ENCODE assay signal across 8 cellular contexts in genomic region chr4:184400375-184400870, GRCh38.
DNase-seq lines count a peak whose midpoint lies in the region; ATAC-seq and TF ChIP-seq lines count a peak whose summit lies in the region.

No MANE protein-coding gene starts in this region.

- H3K9me3 ChIP-seq in SK-N-SH = no peaks in the 10 kb centered on the region
- no peaks in the 10 kb centered on the region for H3K9me3 ChIP-seq in fibroblast of lung (ENCODE audit: control insufficient read depth, insufficient read depth, low read depth, low read length)

- H3K9ac ChIP-seq in SK-N-SH = no peak overlapping the region
- H3K9ac ChIP-seq in fibroblast of lung (ENCODE audit: insufficient read depth, low read length) = no peak overlapping the region

- peak; percentile 74 for DNase-seq in GM03348 (ENCODE audit: low spot score)
- DNase-seq in SK-N-SH = no peak
- DNase-seq in fibroblast of lung (ENCODE audit: low read depth in 2 of 2) = peak; percentile 90 to 97
- peak; percentile 57 for DNase-seq in pulmonary artery endothelial cell (ENCODE audit: low read depth, low spot score)
- no peak for DNase-seq in NCI-H524 (lab: John Stamatoyannopoulos, UW)
- DNase-seq in caudate nucleus (lab: John Stamatoyannopoulos, UW) = no peak
- DNase-seq in stimulated activated CD4-positive, alpha-beta T cell treated with anti-CD3 and anti-CD28 coated beads, Interleukin-4, amount 100 ng/mL, for 1 hour = no peak

- CTCF ChIA-PET in SK-N-SH (lab: Yijun Ruan, JAX) = no interaction called here

- TF ChIP-seq CTCF in SK-N-SH (IDR thresholded peaks at IDR 0.05) (peak; percentile 56), fibroblast of lung (conservative IDR thresholded peaks at IDR 0.05 in 1 of 2, IDR thresholded peaks at IDR 0.05 in 1 of 2; ENCODE audit: low read depth in 1 of 2, low read length in 2 of 2) (peak; percentile 47 to 58)

- POLR2A ChIA-PET in SK-N-SH (lab: Yijun Ruan, JAX) = no interaction called here

- no peaks in the 10 kb centered on the region for H3K79me2 ChIP-seq in SK-N-SH (ENCODE audit: insufficient read depth)
- H3K79me2 ChIP-seq in fibroblast of lung (ENCODE audit: control insufficient read depth, insufficient read depth, low read length) = no peaks in the 10 kb centered on the region

- H3K36me3 ChIP-seq in SK-N-SH (replicated peaks in 1 of 2; ENCODE audit: control insufficient read depth in 1 of 2, insufficient read depth in 2 of 2, low read length in 1 of 2) (peaks cover 22 to 47% of the 10 kb centered on the region in 2 experiments), fibroblast of lung (ENCODE audit: control insufficient read depth, insufficient read depth, low read length) (peaks cover 5% of the 10 kb centered on the region)

- TF ChIP-seq RAD21 in SK-N-SH (IDR thresholded peaks at IDR 0.05; ENCODE audit: low read length) = no peak

- peaks cover 12% of the 10 kb centered on the region for H3F3A ChIP-seq in SK-N-SH (replicated peaks; ENCODE audit: insufficient read depth)

- TF ChIP-seq EP300 in SK-N-SH (IDR thresholded peaks at IDR 0.05; ENCODE audit: borderline replicate concordance in 1 of 2, low read depth in 1 of 2, low read length in 1 of 2) = peak in 1 of 2 experiments; percentile 64; a peak in 2 of 4 replicates

- H3K27ac ChIP-seq in SK-N-SH (ENCODE audit: low read depth in 2 of 2, low read length in 1 of 2) = peak overlapping the region; percentile 64 to 86
- H3K27ac ChIP-seq in fibroblast of lung (ENCODE audit: insufficient read depth, low read length) = peak overlapping the region; percentile 55
- H3K27ac ChIP-seq in caudate nucleus (ENCODE audit: low read depth, low read length) = no peak overlapping the region

- H3K4me3 ChIP-seq in SK-N-SH (ENCODE audit: low read depth in 2 of 2, low read length in 1 of 2) = no peak overlapping the region
- H3K4me3 ChIP-seq in fibroblast of lung (replicated peaks in 1 of 4; ENCODE audit: control extremely low read depth in 1 of 4, insufficient read depth in 1 of 4, low read depth in 3 of 4, low read length in 4 of 4) = no peak overlapping the region

- H3K4me1 ChIP-seq in SK-N-SH (ENCODE audit: control insufficient read depth in 1 of 2, insufficient read depth in 2 of 2, low read depth in 1 of 2, low read length in 1 of 2) (peaks cover 8 to 16% of the 10 kb centered on the region in 2 experiments), fibroblast of lung (ENCODE audit: control insufficient read depth, extremely low read depth, insufficient read depth, low read length) (peaks cover 10% of the 10 kb centered on the region)

- H3K27me3 ChIP-seq in SK-N-SH (ENCODE audit: insufficient read depth) = no peaks in the 10 kb centered on the region
- no peaks in the 10 kb centered on the region for H3K27me3 ChIP-seq in fibroblast of lung (ENCODE audit: control insufficient read depth, insufficient read depth, low read length)

- ATAC-seq in HG02852 (IDR thresholded peaks at IDR 0.05; ENCODE audit: unreplicated experiment) = no peak

- H3K4me2 ChIP-seq in SK-N-SH (no peak overlapping the region; the same call in 1 of the 2 replicates), fibroblast of lung (ENCODE audit: extremely low read depth, insufficient read depth, low read length) (no peak overlapping the region)

- H3K9me2 ChIP-seq in SK-N-SH = no peaks in the 10 kb centered on the region

- WGBS in SK-N-SH (ENCODE audit: low lambda C conversion rate) = 35% methylated on average over 7 of the region's 7 CpGs

- no peak overlapping the region for H2AFZ ChIP-seq in SK-N-SH (ENCODE audit: low read depth)
- H2AFZ ChIP-seq in fibroblast of lung (ENCODE audit: low read length) = no peak overlapping the region

- H4K20me1 ChIP-seq in SK-N-SH (ENCODE audit: insufficient read depth) = no peaks in the 10 kb centered on the region
- H4K20me1 ChIP-seq in fibroblast of lung (ENCODE audit: control insufficient read depth, extremely low read depth, insufficient read depth, low read length) = no peaks in the 10 kb centered on the region

TF ChIP-seq in SK-N-SH, 30 proteins besides CTCF, POLR2A, EP300 and RAD21:
- TF ChIP-seq FOSL2 (IDR thresholded peaks at IDR 0.05; ENCODE audit: borderline replicate concordance, low read depth) (peak; percentile 77; the same call in 1 of the 2 replicates), ELF1 (IDR thresholded peaks at IDR 0.05) (no peak), EZH2phosphoT487 (IDR thresholded peaks at IDR 0.05; ENCODE audit: borderline replicate concordance, low read depth) (no peak), SIN3A (IDR thresholded peaks at IDR 0.05; ENCODE audit: borderline replicate concordance, low read depth, low read length) (no peak), NFIC (IDR thresholded peaks at IDR 0.05; ENCODE audit: borderline replicate concordance) (peak; percentile 72; the same call in 1 of the 2 replicates), FOXJ3 (CRISPR knock-in tag; IDR thresholded peaks at IDR 0.05) (no peak), GABPA (IDR thresholded peaks at IDR 0.05; ENCODE audit: low read depth) (no peak), MEF2A (IDR thresholded peaks at IDR 0.05; ENCODE audit: borderline replicate concordance, low read depth) (0 out of 2 replicates have a peak, but pooled peaks have one; percentile 23), TEAD4 (IDR thresholded peaks at IDR 0.05; ENCODE audit: borderline replicate concordance, insufficient read depth) (peak; percentile 50; the same call in 1 of the 2 replicates), IRF3 (IDR thresholded peaks at IDR 0.05; ENCODE audit: low read depth, low read length) (no peak), TCF12 (IDR thresholded peaks at IDR 0.05) (peak; percentile 47), JUND (IDR thresholded peaks at IDR 0.05) (peak; percentile 76), PBX3 (IDR thresholded peaks at IDR 0.05) (peak; percentile 63), YY1 (IDR thresholded peaks at IDR 0.05; ENCODE audit: low read depth) (0 out of 2 replicates have a peak, but pooled peaks have one; percentile 38)
TF ChIP-seq in SK-N-SH: peak in this region for 8.

Comparison
In these comparisons a context has a peak if more than half of its experiments do, and no peak if none do; other contexts are left out.
1. DNase-seq: peak in GM03348 (single experiment), fibroblast of lung (2 of 2) and pulmonary artery endothelial cell (single experiment); none in SK-N-SH (single experiment), NCI-H524 (0 of 2), caudate nucleus (0 of 61) and stimulated activated CD4-positive, alpha-beta T cell treated with anti-CD3 and anti-CD28 coated beads, Interleukin-4, amount 100 ng/mL, for 1 hour (single experiment).